9 cellular contexts compared by ENCODE assay signal in genomic region chr4:24973471-24974251, GRCh38. TPM values are rescaled to one million over a fixed set of nuclear protein-coding genes. Genes with fewer than 3 reads are reported as not detected.
DNase-seq lines count a peak whose midpoint lies in the region; ATAC-seq, FAIRE-seq and TF ChIP-seq lines count a peak whose summit lies in the region.
"Had no signal": no experiment of that assay in that cellular context is flagged by ENCODE, and none has a peak within 500 bp of the region (broad histone marks: within the 10 kb centered on the region; RNA-seq: fewer than 3 reads in every experiment).

No MANE protein-coding gene starts in this region.

- no peak overlapping the region for H2AFZ ChIP-seq in K562 (ENCODE audit: low read depth, low read length)
- H2AFZ ChIP-seq in OCI-LY7 (ENCODE audit: low read length) = no peak overlapping the region

- peak; percentile 78 for DNase-seq in ACHN
- peak; percentile 67 for DNase-seq in M059J (ENCODE audit: low read depth)
- no peak for DNase-seq in K562 (ENCODE audit: extremely low read depth in 1 of 4, low spot score in 3 of 4)
- DNase-seq in left lobe of liver (ENCODE audit: low spot score) = peak; percentile 65
- no peak for DNase-seq in SJCRH30
- no peak for DNase-seq in OCI-LY7 (ENCODE audit: low spot score)

- no peaks in the 10 kb centered on the region for H3K79me2 ChIP-seq in K562 (ENCODE audit: control insufficient read depth, insufficient read depth, low read length)
- no peaks in the 10 kb centered on the region for H3K79me2 ChIP-seq in OCI-LY7 (ENCODE audit: insufficient read depth, low read depth, low read length)

- no peak for TF ChIP-seq RAD21 in K562 (CRISPR knock-in tag; conservative IDR thresholded peaks at IDR 0.05 in 1 of 2, IDR thresholded peaks at IDR 0.05 in 1 of 2)

- H3K27me3 ChIP-seq in K562 (ENCODE audit: control insufficient read depth in 2 of 2, insufficient read depth in 2 of 2, low read length in 2 of 2) = peaks cover 0 to 22% of the 10 kb centered on the region in 2 experiments; a peak in 3 of 5 replicates
- peaks cover 6% of the 10 kb centered on the region; the same call in 1 of the 2 replicates for H3K27me3 ChIP-seq in SJCRH30

- under 1% methylated on average over 16 of the region's 21 CpGs for WGBS in K562 (ENCODE audit: insufficient coverage, low coverage, missing lambda C conversion rate)

- POLR2A ChIA-PET in K562 (lab: Yijun Ruan, JAX) (interaction anchor here (0.7 kb wide), 1 partner anchor 223 kb away, joined by 3 read pairs; no protein-coding TSS in a partner anchor), OCI-LY7 (lab: Charles Lee) (no interaction called here)

- H3K4me2 ChIP-seq in K562 (ENCODE audit: insufficient read depth, low read length) = no peak overlapping the region
- no peak overlapping the region for H3K4me2 ChIP-seq in OCI-LY7 (ENCODE audit: low read length)

- no peaks in the 10 kb centered on the region for H3K4me1 ChIP-seq in K562 (replicated peaks in 1 of 2; ENCODE audit: control insufficient read depth in 2 of 2, insufficient read depth in 2 of 2, low read length in 2 of 2)
- H3K4me1 ChIP-seq in SJCRH30 = no peaks in the 10 kb centered on the region
- no peaks in the 10 kb centered on the region for H3K4me1 ChIP-seq in OCI-LY7 (ENCODE audit: insufficient read depth, low read length, poor library complexity, severe bottlenecking)

- no peak for TF ChIP-seq CTCF in K562 (IDR thresholded peaks at IDR 0.05 in 2 of 3, conservative IDR thresholded peaks at IDR 0.05 in 1 of 3; ENCODE audit: insufficient read depth in 2 of 3, low read depth in 1 of 3, low read length in 3 of 3)
- no peak for TF ChIP-seq CTCF in OCI-LY7 (conservative IDR thresholded peaks at IDR 0.05; ENCODE audit: low read length)

- no peak overlapping the region for H3K9ac ChIP-seq in K562 (ENCODE audit: insufficient read depth in 1 of 2, low read depth in 2 of 2, low read length in 2 of 2)

- H3K9me3 ChIP-seq in K562 (replicated peaks; ENCODE audit: control insufficient read depth, insufficient read depth, low read depth, low read length) (no peaks in the 10 kb centered on the region), SJCRH30 (replicated peaks) (no peaks in the 10 kb centered on the region), OCI-LY7 (ENCODE audit: low read length) (no peaks in the 10 kb centered on the region)

- CTCF ChIA-PET in K562 (lab: Yijun Ruan, JAX; ENCODE audit: low intra/inter-chr PET ratio) (no interaction called here), OCI-LY7 (lab: Charles Lee; ENCODE audit: unreplicated experiment) (no interaction called here)

- no peaks in the 10 kb centered on the region for H3K9me2 ChIP-seq in OCI-LY7 (ENCODE audit: insufficient read depth, low read length)

- no peaks in the 10 kb centered on the region for H4K20me1 ChIP-seq in K562 (replicated peaks; ENCODE audit: control insufficient read depth, insufficient read depth, low read length)
- no peaks in the 10 kb centered on the region for H4K20me1 ChIP-seq in OCI-LY7 (ENCODE audit: insufficient read depth, low read length)

- ATAC-seq in K562 = no peak
- peak; percentile 86 for ATAC-seq in left lobe of liver
- ATAC-seq in HG02884 (IDR thresholded peaks at IDR 0.05; ENCODE audit: unreplicated experiment) = no peak
- no peak for ATAC-seq in HG03135 (IDR thresholded peaks at IDR 0.05; ENCODE audit: unreplicated experiment)
- ATAC-seq: T-cell had no signal

- H3K4me3 ChIP-seq in K562 = no peak overlapping the region
- no peak overlapping the region for H3K4me3 ChIP-seq in SJCRH30
- no peak overlapping the region for H3K4me3 ChIP-seq in OCI-LY7 (ENCODE audit: low read depth, low read length, poor library complexity, severe bottlenecking)

- no peak for TF ChIP-seq POLR2A in K562 (conservative IDR thresholded peaks at IDR 0.05)

- H3K27ac ChIP-seq in K562 (ENCODE audit: extremely low read depth, low read depth, low read length) (no peak overlapping the region), SJCRH30 (no peak overlapping the region), OCI-LY7 (ENCODE audit: low read depth, low read length, poor library complexity, severe bottlenecking) (no peak overlapping the region)

- no peaks in the 10 kb centered on the region for H3K9me1 ChIP-seq in K562 (ENCODE audit: control insufficient read depth, insufficient read depth, low read length)

- FAIRE-seq in K562 (lab: Jason Lieb, UNC) = no peak

- no peak for TF ChIP-seq EP300 in K562 (IDR thresholded peaks at IDR 0.05; ENCODE audit: low read length)

- intact Hi-C loops in K562 (cut with micrococcal nuclease) (no loop called here), OCI-LY7 (cut with micrococcal nuclease; ENCODE audit: unreplicated experiment) (no loop called here)

- BruUV-seq in K562 (replicated peaks; lab: Mats Ljungman, UMichigan) = no TSS peak
- no TSS peak for BruUV-seq in OCI-LY7 (replicated peaks; lab: Mats Ljungman, UMichigan)

- in situ Hi-C loops in ACHN (cut with HindIII; ENCODE audit: low pct_ligation_motif_present, low pct_unique_long_range_greater_than_20kb, low sequenced_read_pairs) = no loop called here
- in situ Hi-C loops in K562 (cut with MboI) = no loop called here

- H3K36me3 ChIP-seq in K562 (ENCODE audit: control insufficient read depth, insufficient read depth, low read length) = no peaks in the 10 kb centered on the region
- no peaks in the 10 kb centered on the region for H3K36me3 ChIP-seq in SJCRH30
- H3K36me3 ChIP-seq in OCI-LY7 (ENCODE audit: insufficient read depth, low read length) = no peaks in the 10 kb centered on the region

TF ChIP-seq in K562, 482 proteins besides CTCF, POLR2A, EP300 and RAD21 (continues in another document):
- no peak for TF ChIP-seq BRF1 (IDR thresholded peaks at IDR 0.05; ENCODE audit: borderline replicate concordance, extremely low read depth, insufficient read length)
- no peak for TF ChIP-seq PHF8 (IDR thresholded peaks at IDR 0.05; ENCODE audit: borderline replicate concordance, low read length)
- TF ChIP-seq CEBPB (tag; IDR thresholded peaks at IDR 0.05) = peak; percentile 59

RNA-seq across cellular contexts. Expression of gene LGI2, which starts 57.1 kb away (rescaled TPM):
- total RNA-seq in M059J (2014; rRNA removed; shearing (Covaris generic)) = 0.07 TPM in 1 of 2 replicates, not detected in the other
- not detected in 2 replicates for total RNA-seq in K562 (2011; cell fraction: chromatin; rRNA removed; ENCODE audit: low replicate concordance)
- total RNA-seq in K562 (2011; cell fraction: nucleolus; rRNA removed) = not detected in 2 replicates
- total RNA-seq in K562 (2011; cell fraction: nucleoplasm; rRNA removed) = not detected in 2 replicates
- total RNA-seq in K562 (2014; rRNA removed) = not detected in 2 replicates
- not detected in 2 replicates for total RNA-seq in K562 (2014; rRNA removed; fragmentation: Illumina TruSeq; extraction: Trizol)
- not detected in 2 replicates for total RNA-seq in K562 (2015; rRNA removed; fragmentation: Illumina TruSeq; extraction: Trizol)
- total RNA-seq in K562 (2021) = 0.04 and 0.07 TPM in 2 replicates
- polyA plus RNA-seq in K562 (2011; rRNA removed) = 0.03 TPM in 1 of 2 replicates, not detected in the other
- 0.01 TPM in 1 of 2 replicates, not detected in the other for polyA plus RNA-seq in K562 (2011; cell fraction: cytosol; rRNA removed)
- polyA plus RNA-seq in K562 (2011; cell fraction: nucleus; rRNA removed) = not detected in 2 replicates
- polyA plus RNA-seq in K562 (2012) = 0.01 TPM in 1 of 2 replicates, not detected in the other
- not detected in 2 replicates for polyA plus RNA-seq in K562 (2014; fragmentation: Illumina TruSeq; extraction: Trizol)
- not detected for polyA plus RNA-seq in K562 (2014; fragmentation: Nextera tagmentation; extraction: Ambion mirVana)
- polyA plus RNA-seq in K562 (2014; rRNA removed) = not detected in 2 replicates
- 0.18 TPM in 1 of 2 replicates, not detected in the other for polyA minus RNA-seq in K562 (2011; rRNA and poly(A)+ RNA removed)
- polyA minus RNA-seq in K562 (2011; cell fraction: cytosol; rRNA and poly(A)+ RNA removed) = not detected in 2 replicates
- not detected in 2 replicates for polyA minus RNA-seq in K562 (2011; cell fraction: nucleus; rRNA and poly(A)+ RNA removed)
- total RNA-seq in left lobe of liver = 0.13 TPM
- total RNA-seq in SJCRH30 (2014; rRNA removed; shearing (Covaris generic)) = 10.8 and 12.0 TPM in 2 replicates
- total RNA-seq in OCI-LY7 (2014; rRNA removed; shearing (Covaris generic)) = not detected in 2 replicates
- total RNA-seq in OCI-LY7 (2022) = not detected in 2 replicates

Comparison
In these comparisons a context has a peak if more than half of its experiments do, and no peak if none do; other contexts are left out.
1. DNase-seq: peak in ACHN (single experiment), M059J (single experiment) and left lobe of liver (single experiment); none in K562 (0 of 4), SJCRH30 (0 of 2) and OCI-LY7 (single experiment).
2. RNA of gene LGI2, which starts 57.1 kb away (total RNA-seq): 10.8 to 12.0 TPM in SJCRH30; 0.13 TPM in left lobe of liver (single experiment), 0.07 TPM in M059J, 0.04 to 0.07 TPM in K562 and not detected in OCI-LY7; every median in the first group is over 10 times any median in the second.